Comparison of ENCODE assay signal across 21 cellular contexts in the genomic region with DNA sequence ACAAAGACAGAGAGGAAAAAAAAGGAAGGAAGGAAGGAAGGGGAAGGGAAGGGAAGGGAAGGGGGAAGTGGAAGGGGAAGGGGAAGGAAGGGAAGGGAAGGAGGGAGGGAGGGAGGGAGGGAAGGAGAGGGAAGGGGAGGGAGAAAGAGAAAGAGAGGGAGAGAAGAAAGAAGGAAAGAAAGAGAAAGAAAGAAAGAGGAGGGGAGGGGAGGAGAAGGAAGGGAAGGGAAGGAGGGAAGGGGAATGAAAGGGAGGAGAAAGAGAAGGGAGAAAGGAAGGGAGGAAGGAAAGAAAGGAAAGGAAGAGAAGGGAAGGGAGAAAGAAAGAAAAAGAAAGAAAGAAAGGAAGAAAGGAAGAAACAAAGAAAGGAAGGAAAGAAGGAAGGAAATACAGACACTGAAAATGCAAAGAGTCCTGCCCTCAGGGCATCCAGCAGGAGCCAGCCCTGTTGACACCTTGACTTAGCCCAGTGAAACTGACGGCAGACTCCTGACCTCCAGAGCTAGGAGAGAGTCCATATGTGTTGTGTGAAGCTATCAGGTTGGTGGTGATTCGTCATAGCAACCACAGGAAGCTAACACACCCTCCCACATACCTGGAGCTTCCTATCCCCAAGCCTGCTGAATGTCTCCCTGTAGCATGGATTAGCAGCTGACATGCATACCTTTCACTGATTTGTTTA. TPM values are rescaled to one million over a fixed set of nuclear protein-coding genes. Genes with fewer than 3 reads are reported as not detected.
DNase-seq lines count a peak whose midpoint lies in the region; ATAC-seq, FAIRE-seq and TF ChIP-seq lines count a peak whose summit lies in the region.
"Had no signal": no experiment of that assay in that cellular context is flagged by ENCODE, and none has a peak within 500 bp of the region (broad histone marks: within the 10 kb centered on the region; RNA-seq: fewer than 3 reads in every experiment).

No MANE protein-coding gene starts in this region.

- peak; percentile 39 for ATAC-seq in activated CD8-positive, alpha-beta T cell treated with anti-CD3 and anti-CD28 coated beads, Interleukin-2, amount 10 ng/mL, durations not matched to agents 7 days and 5 days
- ATAC-seq in GM21737 (IDR thresholded peaks at IDR 0.05; ENCODE audit: unreplicated experiment) (no peak), Right ventricle myocardium superior (ENCODE audit: poor library complexity) (no peak)
- ATAC-seq: body of pancreas; natural killer cell; stimulated activated effector memory CD8-positive, alpha-beta T cell treated with anti-CD3 and anti-CD28 coated beads, Interleukin-12 subunit alpha, Interleukin-12 subunit beta, amount 100 ng/mL, for 72 hours had no signal

- H3K4me3 Mint-ChIP-seq in activated CD8-positive, alpha-beta T cell treated with anti-CD3 and anti-CD28 coated beads, Interleukin-2, amount 10 ng/mL, durations not matched to agents 7 days and 5 days = no peak overlapping the region
- H3K4me3 Mint-ChIP-seq: activated naive CD4-positive, alpha-beta T cell treated with anti-CD3 and anti-CD28 coated beads, Interleukin-2, amount 50 U/mL, for 24 hours; memory B cell; natural killer cell; stimulated activated effector memory CD8-positive, alpha-beta T cell treated with anti-CD3 and anti-CD28 coated beads, Interleukin-12 subunit alpha, Interleukin-12 subunit beta, amount 100 ng/mL, for 72 hours had no signal

- no peak for TF ChIP-seq POLR2A in GM12891 (IDR thresholded peaks at IDR 0.05; ENCODE audit: low read depth, low read length)

- FAIRE-seq in GM12891 (lab: Jason Lieb, UNC) = peak; percentile 31
- FAIRE-seq: TTC549 had no signal

- H3K36me3 Mint-ChIP-seq in activated CD8-positive, alpha-beta T cell treated with anti-CD3 and anti-CD28 coated beads, Interleukin-2, amount 10 ng/mL, durations not matched to agents 7 days and 5 days (ENCODE audit: low read depth) = no peaks in the 10 kb centered on the region
- H3K36me3 Mint-ChIP-seq: activated naive CD4-positive, alpha-beta T cell treated with anti-CD3 and anti-CD28 coated beads, Interleukin-2, amount 50 U/mL, for 24 hours; natural killer cell; stimulated activated effector memory CD8-positive, alpha-beta T cell treated with anti-CD3 and anti-CD28 coated beads, Interleukin-12 subunit alpha, Interleukin-12 subunit beta, amount 100 ng/mL, for 72 hours had no signal

- intact Hi-C loops in Right ventricle myocardium superior (cut with DNase I) = loop anchor here (10.0 kb wide), 1 partner anchor 51 kb away; no protein-coding TSS in a partner anchor

- POLR2A ChIA-PET in activated CD8-positive, alpha-beta T cell treated with anti-CD3 and anti-CD28 coated beads, Interleukin-2, amount 10 ng/mL, durations not matched to agents 7 days and 5 days (lab: Charles Lee) = no interaction called here

- no peaks in the 10 kb centered on the region for H3K27me3 Mint-ChIP-seq in activated CD8-positive, alpha-beta T cell treated with anti-CD3 and anti-CD28 coated beads, Interleukin-2, amount 10 ng/mL, durations not matched to agents 7 days and 5 days (ENCODE audit: low read depth)

- no peaks in the 10 kb centered on the region for H3K9me3 Mint-ChIP-seq in activated CD8-positive, alpha-beta T cell treated with anti-CD3 and anti-CD28 coated beads, Interleukin-2, amount 10 ng/mL, durations not matched to agents 7 days and 5 days (ENCODE audit: insufficient read depth)
- H3K9me3 Mint-ChIP-seq: activated naive CD4-positive, alpha-beta T cell treated with anti-CD3 and anti-CD28 coated beads, Interleukin-2, amount 50 U/mL, for 24 hours; memory B cell; natural killer cell; stimulated activated effector memory CD8-positive, alpha-beta T cell treated with anti-CD3 and anti-CD28 coated beads, Interleukin-12 subunit alpha, Interleukin-12 subunit beta, amount 100 ng/mL, for 72 hours had no signal

- CTCF ChIA-PET in activated CD8-positive, alpha-beta T cell treated with anti-CD3 and anti-CD28 coated beads, Interleukin-2, amount 10 ng/mL, durations not matched to agents 7 days and 5 days (lab: Charles Lee) = no interaction called here

- DNase-seq in GM12891 (ENCODE audit: insufficient read length, low spot score) = no peak
- peak; percentile 41 for DNase-seq in HuH-7.5 (ENCODE audit: low spot score)
- no peak for DNase-seq in activated CD8-positive, alpha-beta T cell treated with anti-CD3 and anti-CD28 coated beads, Interleukin-2, amount 10 ng/mL, durations not matched to agents 7 days and 5 days
- DNase-seq in left kidney (ENCODE audit: low read depth, low spot score) = peak; percentile 59
- DNase-seq in iPS-NIHi11 (ENCODE audit: low spot score) = no peak
- DNase-seq in Right ventricle myocardium superior = no peak
- DNase-seq: activated CD4-positive, alpha-beta T cell treated with anti-CD3 and anti-CD28 coated beads, Interleukin-2, amount 50 U/mL, for 4 hours; activated T-cell treated with anti-CD3 and anti-CD28 coated beads, Interleukin-2, amount 50 U/mL, for 1 hour; body of pancreas; cortex of kidney; GOT3; natural killer cell; NCI-H1694; NCI-H446 treated with DMSO at 0.1 percent for 48 hours; spleen had no signal

- H3K27ac Mint-ChIP-seq in activated CD8-positive, alpha-beta T cell treated with anti-CD3 and anti-CD28 coated beads, Interleukin-2, amount 10 ng/mL, durations not matched to agents 7 days and 5 days = no peak overlapping the region
- H3K27ac Mint-ChIP-seq: activated naive CD4-positive, alpha-beta T cell treated with anti-CD3 and anti-CD28 coated beads, Interleukin-2, amount 50 U/mL, for 24 hours; memory B cell; natural killer cell; progenitor cell of endocrine pancreas had no signal

- peaks cover 2% of the 10 kb centered on the region for H3K4me1 Mint-ChIP-seq in activated CD8-positive, alpha-beta T cell treated with anti-CD3 and anti-CD28 coated beads, Interleukin-2, amount 10 ng/mL, durations not matched to agents 7 days and 5 days (ENCODE audit: low read depth)
- H3K4me1 Mint-ChIP-seq: activated naive CD4-positive, alpha-beta T cell treated with anti-CD3 and anti-CD28 coated beads, Interleukin-2, amount 50 U/mL, for 24 hours; natural killer cell; stimulated activated effector memory CD8-positive, alpha-beta T cell treated with anti-CD3 and anti-CD28 coated beads, Interleukin-12 subunit alpha, Interleukin-12 subunit beta, amount 100 ng/mL, for 72 hours had no signal

TF ChIP-seq in GM12891, 5 proteins besides CTCF, POLR2A, EP300 and RAD21:
- no peak for TF ChIP-seq TAF1 (IDR thresholded peaks at IDR 0.05; ENCODE audit: low read depth, low read length)
- no peak for TF ChIP-seq POLR2AphosphoS5 (IDR thresholded peaks at IDR 0.05; ENCODE audit: low read depth, low read length)
- no peak for TF ChIP-seq POU2F2 (IDR thresholded peaks at IDR 0.05; ENCODE audit: low read depth, low read length)
- no peak for TF ChIP-seq SPI1 (IDR thresholded peaks at IDR 0.05; ENCODE audit: low read depth, low read length)

RNA-seq across cellular contexts. Expression of a gene that starts 58.7 kb away (rescaled TPM):
- polyA plus RNA-seq in GM12891 (2012; ENCODE audit: low read depth, missing spikeins) = 3.1 TPM
- total RNA-seq in activated CD8-positive, alpha-beta T cell treated with anti-CD3 and anti-CD28 coated beads, Interleukin-2, amount 10 ng/mL, durations not matched to agents 7 days and 5 days = under 1 TPM; 0.58 to 0.70 TPM
- 32.0 TPM for total RNA-seq in Right ventricle myocardium superior

Comparison
In these comparisons a context has a peak if more than half of its experiments do, and no peak if none do; other contexts are left out.
1. DNase-seq: peak in HuH-7.5 (single experiment) and left kidney (single experiment); none in GM12891 (single experiment), activated CD8-positive, alpha-beta T cell treated with anti-CD3 and anti-CD28 coated beads, Interleukin-2, amount 10 ng/mL, durations not matched to agents 7 days and 5 days (single experiment), iPS-NIHi11 (single experiment) and Right ventricle myocardium superior (single experiment).
2. RNA of a gene that starts 58.7 kb away (total RNA-seq): 32.0 TPM in Right ventricle myocardium superior (single experiment); 0.58 to 0.70 TPM in activated CD8-positive, alpha-beta T cell treated with anti-CD3 and anti-CD28 coated beads, Interleukin-2, amount 10 ng/mL, durations not matched to agents 7 days and 5 days; every median in the first group is over 10 times any median in the second.